ENCODE assay signal across 22 cellular contexts in the genomic region with DNA sequence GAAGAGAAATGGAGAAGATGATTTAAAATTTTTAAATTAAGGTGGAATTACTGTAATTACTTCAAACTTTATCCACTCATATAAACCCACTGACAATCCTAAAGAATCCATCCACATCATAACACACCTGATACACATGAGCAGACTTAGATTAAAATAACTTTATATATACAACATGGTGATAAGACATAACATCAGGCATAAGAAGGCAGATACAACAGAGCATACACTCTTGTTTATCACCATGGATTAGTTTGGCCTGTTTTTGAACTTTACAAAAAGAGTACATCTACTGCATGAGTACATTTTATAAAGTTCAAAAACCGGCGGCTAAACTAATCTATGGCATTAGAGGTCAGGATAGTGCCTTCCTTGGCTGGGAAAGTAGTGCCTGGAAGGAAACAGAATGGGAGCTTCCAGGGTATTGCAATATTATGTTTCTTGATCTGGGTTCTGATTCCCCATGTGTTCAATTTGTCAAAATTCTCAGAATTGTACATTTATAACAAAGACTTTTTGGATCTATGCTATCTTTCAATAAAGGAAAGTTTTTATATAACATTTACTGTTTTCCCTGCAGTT. TPM values are rescaled to one million over a fixed set of nuclear protein-coding genes. Genes with fewer than 3 reads are reported as not detected.
A peak's percentile ranks its signal among the peaks of the same experiment; 100 is the strongest.
DNase-seq lines count a peak whose midpoint lies in the region; ATAC-seq and TF ChIP-seq lines count a peak whose summit lies in the region.
"Had no signal": no experiment of that assay in that cellular context is flagged by ENCODE, and none has a peak within 500 bp of the region (broad histone marks: within the 10 kb centered on the region; RNA-seq: fewer than 3 reads in every experiment).

No MANE protein-coding gene starts in this region.

- peaks cover 3 to 100% (median 82%) of the 10 kb centered on the region in 9 donors for H3K4me1 ChIP-seq in heart right ventricle
- peaks cover 17 to 97% (median 60%) of the 10 kb centered on the region in 6 donors for H3K4me1 ChIP-seq in spleen
- no peaks in the 10 kb centered on the region for H3K4me1 ChIP-seq in BE2C
- H3K4me1 ChIP-seq: SJCRH30 had no signal

- H3K9me3 ChIP-seq in heart right ventricle, result no peaks in the 10 kb centered on the region
- H3K9me3 ChIP-seq in spleen, result no peaks in the 10 kb centered on the region
- no peaks in the 10 kb centered on the region for H3K9me3 ChIP-seq in BE2C
- H3K9me3 ChIP-seq: SJCRH30, suprapubic skin, vagina had no signal

- TF ChIP-seq CTCF in heart right ventricle (IDR thresholded peaks at IDR 0.05), result no peak
- no peak for TF ChIP-seq CTCF in spleen (IDR thresholded peaks at IDR 0.05 in 8 of 11, conservative IDR thresholded peaks at IDR 0.05 in 3 of 11)
- no peak for TF ChIP-seq CTCF in BE2C (IDR thresholded peaks at IDR 0.05; ENCODE audit: low read depth, low read length)

- H3K4me3 ChIP-seq in heart right ventricle (no peak overlapping the region), spleen (no peak overlapping the region), BE2C (ENCODE audit: low read depth, low read length) (no peak overlapping the region)
- H3K4me3 ChIP-seq: SJCRH30, vagina had no signal

- intact Hi-C loops in Right ventricle myocardium superior (cut with DNase I) (no loop called here), heart right ventricle (cut with DNase I) (loop anchor here in 1 of 10 donors (5.0 kb wide), 1 partner anchor 37 kb away; no protein-coding TSS in a partner anchor), spleen (cut with DNase I; ENCODE audit: low total_unique reads) (no loop called here)

- peak overlapping the region in 1 of 4 donors; percentile 47 for H3K4me3 Mint-ChIP-seq in IgD-negative memory B cell
- peak overlapping the region; percentile 30 to 76 for H3K4me3 Mint-ChIP-seq in effector memory CD8-positive, alpha-beta T cell
- H3K4me3 Mint-ChIP-seq: dendritic cell treated with granulocyte-macrophage colony-stimulating factor and Interleukin-4, amounts not matched to agents 40 ng/mL and 50 ng/mL, for 4 days had no signal

- no peaks in the 10 kb centered on the region for H3K9me3 Mint-ChIP-seq in IgD-negative memory B cell
- H3K9me3 Mint-ChIP-seq in effector memory CD8-positive, alpha-beta T cell, result no peaks in the 10 kb centered on the region
- H3K9me3 Mint-ChIP-seq: dendritic cell treated with granulocyte-macrophage colony-stimulating factor and Interleukin-4, amounts not matched to agents 40 ng/mL and 50 ng/mL, for 4 days had no signal

- DNase-seq in Right ventricle myocardium superior, result no peak
- no peak for DNase-seq in heart right ventricle
- no peak for DNase-seq in effector memory CD8-positive, alpha-beta T cell
- DNase-seq in spleen, result no peak
- no peak for DNase-seq in BE2C
- DNase-seq: activated CD8-positive, alpha-beta memory T cell treated with anti-CD3 and anti-CD28 coated beads, Interleukin-2, amount 50 U/mL, for 48 hours; DMS53; kidney glomerular epithelial cell; NCI-H1105; NCI-H2029 treated with DMSO at 0.1 percent for 48 hours; NCI-H345; PC-3; posterior cingulate gyrus; SJCRH30; stimulated activated CD4-positive, alpha-beta T cell treated with anti-CD3 and anti-CD28 coated beads, Interleukin-1b, Interleukin-23, amount 100 ng/mL, for 48 hours; T-helper 2 cell had no signal

- peaks cover 34 to 62% (median 56%) of the 10 kb centered on the region in 3 donors for H3K4me1 Mint-ChIP-seq in IgD-negative memory B cell
- peaks cover 31 to 59% of the 10 kb centered on the region in 2 donors for H3K4me1 Mint-ChIP-seq in effector memory CD8-positive, alpha-beta T cell (ENCODE audit: low read depth in 2 of 2)

- H3K27ac ChIP-seq in heart right ventricle (peak overlapping the region in 3 of 10 donors; percentile 9 to 59 (median 25)), spleen (peak overlapping the region in 5 of 8 donors; percentile 5 to 77 (median 65))
- H3K27ac ChIP-seq: SJCRH30, suprapubic skin had no signal

- H3K36me3 ChIP-seq in heart right ventricle, result peaks cover 0 to 5% (median 0%) of the 10 kb centered on the region in 9 donors
- peaks cover 0 to 14% (median 2%) of the 10 kb centered on the region in 6 donors for H3K36me3 ChIP-seq in spleen
- no peaks in the 10 kb centered on the region; the same call in 1 of the 2 replicates for H3K36me3 ChIP-seq in BE2C
- H3K36me3 ChIP-seq: SJCRH30, suprapubic skin, vagina had no signal

- H3K27me3 Mint-ChIP-seq in IgD-negative memory B cell, result no peaks in the 10 kb centered on the region
- H3K27me3 Mint-ChIP-seq in effector memory CD8-positive, alpha-beta T cell, result no peaks in the 10 kb centered on the region
- H3K27me3 Mint-ChIP-seq: dendritic cell treated with granulocyte-macrophage colony-stimulating factor and Interleukin-4, amounts not matched to agents 40 ng/mL and 50 ng/mL, for 4 days had no signal

- 32 to 33% methylated on average over 2 of the region's 2 CpGs for WGBS in heart right ventricle, 2 donors
- WGBS in spleen, 5 donors, result 63 to 84% (median 77%) methylated on average over 2 of the region's 2 CpGs

- H3K27ac Mint-ChIP-seq in IgD-negative memory B cell, result peak overlapping the region in 2 of 3 donors; percentile 3 to 19
- peak overlapping the region; percentile 47 to 59 for H3K27ac Mint-ChIP-seq in effector memory CD8-positive, alpha-beta T cell
- H3K27ac Mint-ChIP-seq: dendritic cell treated with granulocyte-macrophage colony-stimulating factor and Interleukin-4, amounts not matched to agents 40 ng/mL and 50 ng/mL, for 4 days had no signal

- ATAC-seq in Right ventricle myocardium superior (ENCODE audit: poor library complexity), result peak; percentile 26
- no peak for ATAC-seq in heart right ventricle
- ATAC-seq in effector memory CD8-positive, alpha-beta T cell (replicated peaks), result peak; percentile 35
- ATAC-seq in GM21381 (IDR thresholded peaks at IDR 0.05; ENCODE audit: unreplicated experiment), result no peak
- no peak for ATAC-seq in GM19397 (IDR thresholded peaks at IDR 0.05; ENCODE audit: unreplicated experiment)
- ATAC-seq: PC-3 had no signal

- no peaks in the 10 kb centered on the region for H3K27me3 ChIP-seq in heart right ventricle
- H3K27me3 ChIP-seq in spleen (replicated peaks in 1 of 7), result no peaks in the 10 kb centered on the region
- H3K27me3 ChIP-seq in BE2C, result no peaks in the 10 kb centered on the region
- H3K27me3 ChIP-seq: SJCRH30, suprapubic skin, vagina had no signal

- peaks cover under 1% of the 10 kb centered on the region for H3K36me3 Mint-ChIP-seq in IgD-negative memory B cell
- peaks cover 8% of the 10 kb centered on the region for H3K36me3 Mint-ChIP-seq in effector memory CD8-positive, alpha-beta T cell (ENCODE audit: insufficient read depth)

- no peak for TF ChIP-seq POLR2A in spleen (IDR thresholded peaks at IDR 0.05)

RNA-seq across cellular contexts. Expression of gene RICTOR, which starts 15.1 kb away (rescaled TPM):
- 25.6 TPM for total RNA-seq in Right ventricle myocardium superior
- 10 to 100 TPM; 23.2 to 88.3 (median 51.7) TPM for total RNA-seq in heart right ventricle
- polyA plus RNA-seq in heart right ventricle, result 10 to 100 TPM in 1 of 2 donors, 1 to 10 TPM in 1; 3.1 to 17.6 TPM
- 11.8 TPM for polyA plus RNA-seq in IgD-negative memory B cell
- 10 to 100 TPM; 51.4 to 70.9 (median 60.1) TPM for total RNA-seq in spleen
- 1 to 10 TPM; 6.3 to 8.7 (median 7.6) TPM for polyA plus RNA-seq in spleen
- 4.0 TPM for polyA plus RNA-seq in BE2C (2012; ENCODE audit: insufficient read depth, insufficient read length, low read depth)

Comparison
In these comparisons a context has a peak if more than half of its experiments do, and no peak if none do; other contexts are left out.
1. ATAC-seq: peak in Right ventricle myocardium superior (single experiment) and effector memory CD8-positive, alpha-beta T cell (single experiment); none in heart right ventricle (0 of 8), GM21381 (single experiment) and GM19397 (single experiment).